ENCODE assay signal across 2 cellular contexts in genomic region chr19:43682269-43682668, GRCh38. TPM values are rescaled to one million over a fixed set of nuclear protein-coding genes. Genes with fewer than 3 reads are reported as not detected.
"Had no signal": no experiment of that assay in that cellular context is flagged by ENCODE, and none has a peak within 500 bp of the region (broad histone marks: within the 10 kb centered on the region; RNA-seq: fewer than 3 reads in every experiment).

No MANE protein-coding gene starts in this region.

RNA-seq across cellular contexts. Expression of gene IRGC, which starts 33.6 kb away (rescaled TPM):
- total RNA-seq: G401, GM12878 had no signal
